14 cellular contexts compared by ENCODE assay signal in the genomic region with DNA sequence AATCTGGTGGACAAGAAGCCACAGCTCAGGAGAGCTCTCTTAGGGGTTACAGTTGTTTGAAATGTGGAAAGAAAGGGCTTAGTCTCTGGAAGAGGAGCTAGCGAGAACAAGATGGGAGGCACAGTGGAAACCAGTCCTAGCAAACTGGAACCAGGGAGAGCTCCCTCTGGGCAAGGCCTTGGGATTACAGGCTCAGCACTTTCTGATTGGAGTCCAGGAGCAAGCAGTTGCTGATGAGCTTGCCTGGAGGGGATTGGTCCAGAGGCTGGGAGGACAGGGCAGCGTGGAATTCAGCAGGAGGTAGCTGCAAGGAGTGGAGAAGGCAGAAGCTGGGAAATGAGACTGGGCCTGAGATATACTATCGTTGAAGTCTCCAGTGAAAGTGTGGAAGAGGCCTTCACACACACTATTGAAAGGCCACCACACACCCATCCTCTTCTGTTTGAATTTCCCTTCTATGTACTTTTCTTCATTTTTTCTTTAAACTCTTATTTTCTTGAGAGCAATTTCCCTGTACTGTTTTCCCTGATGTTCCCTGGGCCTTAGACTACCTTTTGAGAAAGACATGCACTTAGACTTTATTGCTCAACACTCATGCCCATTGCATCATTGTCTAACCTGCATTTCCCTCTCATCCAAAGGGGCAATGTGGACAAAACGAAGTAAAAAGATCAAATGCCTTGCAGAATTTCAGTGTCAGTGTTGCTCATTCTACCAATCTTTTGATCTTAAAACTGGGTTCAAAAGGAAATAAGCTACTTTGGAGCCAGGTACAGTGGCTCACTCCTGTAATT. TPM values are rescaled to one million over a fixed set of nuclear protein-coding genes. Genes with fewer than 3 reads are reported as not detected.
A peak's percentile ranks its signal among the peaks of the same experiment; 100 is the strongest.
DNase-seq lines count a peak whose midpoint lies in the region; ATAC-seq and TF ChIP-seq lines count a peak whose summit lies in the region.
"Had no signal": no experiment of that assay in that cellular context is flagged by ENCODE, and none has a peak within 500 bp of the region (broad histone marks: within the 10 kb centered on the region; RNA-seq: fewer than 3 reads in every experiment).

No MANE protein-coding gene starts in this region.

- WGBS in gastroesophageal sphincter (ENCODE audit: low coverage in 1 of 2), 2 donors, result 82 to 88% methylated on average over 3 of the region's 4 CpGs

- no peak for ATAC-seq in naive thymus-derived CD8-positive, alpha-beta T cell
- ATAC-seq in gastroesophageal sphincter, result no peak
- ATAC-seq: naive thymus-derived CD4-positive, alpha-beta T cell had no signal

- H3K27ac Mint-ChIP-seq in HFFc6, result peak overlapping the region; percentile 34; the same call in 1 of the 2 replicates
- H3K27ac Mint-ChIP-seq in naive thymus-derived CD8-positive, alpha-beta T cell, result no peak overlapping the region
- H3K27ac Mint-ChIP-seq in CD4-positive, alpha-beta memory T cell, result no peak overlapping the region
- H3K27ac Mint-ChIP-seq: CD14-positive monocyte had no signal

- intact Hi-C loops in CD4-positive, alpha-beta memory T cell (cut with micrococcal nuclease), result no loop called here

- H3K9me3 Mint-ChIP-seq in HFFc6, result no peaks in the 10 kb centered on the region
- H3K9me3 Mint-ChIP-seq in naive thymus-derived CD8-positive, alpha-beta T cell, result peaks cover 0 to 7% (median 0%) of the 10 kb centered on the region in 9 donors
- peaks cover 0 to 6% (median 3%) of the 10 kb centered on the region in 8 donors for H3K9me3 Mint-ChIP-seq in CD4-positive, alpha-beta memory T cell

- CTCF ChIA-PET in CD4-positive, alpha-beta memory T cell (lab: Charles Lee; ENCODE audit: partially characterized antibody), result no interaction called here

- H3K27me3 ChIP-seq in gastroesophageal sphincter, result peaks cover 5% of the 10 kb centered on the region
- H3K27me3 ChIP-seq in CD4-positive, alpha-beta memory T cell (ENCODE audit: insufficient read depth, low read length), result no peaks in the 10 kb centered on the region

- H3K9me3 ChIP-seq in gastroesophageal sphincter, result no peaks in the 10 kb centered on the region
- H3K9me3 ChIP-seq in CD4-positive, alpha-beta memory T cell (ENCODE audit: control insufficient read depth in 1 of 2, low read length in 2 of 2), result no peaks in the 10 kb centered on the region

- POLR2A ChIA-PET in naive thymus-derived CD8-positive, alpha-beta T cell (lab: Charles Lee), result no interaction called here
- POLR2A ChIA-PET in CD4-positive, alpha-beta memory T cell (lab: Charles Lee; ENCODE audit: partially characterized antibody), result interaction anchor here (0.8 kb wide), 1 partner anchor 59 kb away, joined by 3 read pairs; no protein-coding TSS in a partner anchor

- TF ChIP-seq EP300 in gastroesophageal sphincter (IDR thresholded peaks at IDR 0.05), result no peak

- H3K4me3 Mint-ChIP-seq in HFFc6, result no peak overlapping the region
- H3K4me3 Mint-ChIP-seq in naive thymus-derived CD8-positive, alpha-beta T cell, result no peak overlapping the region
- no peak overlapping the region for H3K4me3 Mint-ChIP-seq in CD4-positive, alpha-beta memory T cell
- H3K4me3 Mint-ChIP-seq: CD14-positive monocyte; naive thymus-derived CD4-positive, alpha-beta T cell had no signal

- no peaks in the 10 kb centered on the region; the same call in 1 of the 2 replicates for H3K36me3 Mint-ChIP-seq in HFFc6 (ENCODE audit: low read depth)
- peaks cover 0 to 8% (median 0%) of the 10 kb centered on the region in 3 donors for H3K36me3 Mint-ChIP-seq in naive thymus-derived CD8-positive, alpha-beta T cell
- H3K36me3 Mint-ChIP-seq in CD4-positive, alpha-beta memory T cell, result no peaks in the 10 kb centered on the region
- H3K36me3 Mint-ChIP-seq: CD14-positive monocyte had no signal

- TF ChIP-seq POLR2A in gastroesophageal sphincter (IDR thresholded peaks at IDR 0.05), result no peak

- DNase-seq in AG10803 (ENCODE audit: low read depth), result no peak
- peak; percentile 31 for DNase-seq in HFFc6
- DNase-seq in astrocyte of the spinal cord (ENCODE audit: low read depth, low spot score), result no peak
- DNase-seq in islet precursor cell, result peak; percentile 77
- DNase-seq in naive thymus-derived CD8-positive, alpha-beta T cell, result no peak
- DNase-seq in SIG-M5 treated with dmso at 0.1 percent for 504 hours (lab: John Stamatoyannopoulos, UW; ENCODE audit: unreplicated experiment), result no peak
- no peak for DNase-seq in CD4-positive, alpha-beta memory T cell
- DNase-seq: activated naive CD4-positive, alpha-beta T cell treated with anti-CD3 and anti-CD28 coated beads, Interleukin-2, amount 50 U/mL, for 16 hours; naive thymus-derived CD4-positive, alpha-beta T cell; NCI-H1694 treated with DMSO at 0.1 percent for 48 hours had no signal

- no peak overlapping the region for H3K27ac ChIP-seq in gastroesophageal sphincter
- no peak overlapping the region for H3K27ac ChIP-seq in CD4-positive, alpha-beta memory T cell (ENCODE audit: low read depth, low read length)
- H3K27ac ChIP-seq: coronary artery, SK-N-MC had no signal

- TF ChIP-seq CTCF in AG10803 (conservative IDR thresholded peaks at IDR 0.05; ENCODE audit: low read length), result peak; percentile 30; the same call in 1 of the 2 replicates
- peak; percentile 18; the same call in 1 of the 2 replicates for TF ChIP-seq CTCF in HFFc6 (IDR thresholded peaks at IDR 0.05)
- TF ChIP-seq CTCF in astrocyte of the spinal cord (IDR thresholded peaks at IDR 0.05; ENCODE audit: low read depth, low read length), result peak; percentile 16
- TF ChIP-seq CTCF in gastroesophageal sphincter (IDR thresholded peaks at IDR 0.05), result no peak

- peaks cover 0 to 13% (median 0%) of the 10 kb centered on the region in 3 donors for H3K4me1 ChIP-seq in gastroesophageal sphincter
- H3K4me1 ChIP-seq in CD4-positive, alpha-beta memory T cell (ENCODE audit: insufficient read depth, low read length), result peaks cover 25% of the 10 kb centered on the region

- peaks cover 8% of the 10 kb centered on the region for H3K27me3 Mint-ChIP-seq in HFFc6 (ENCODE audit: insufficient read depth)
- peaks cover 3 to 14% (median 5%) of the 10 kb centered on the region in 5 donors for H3K27me3 Mint-ChIP-seq in naive thymus-derived CD8-positive, alpha-beta T cell
- peaks cover 2 to 3% of the 10 kb centered on the region in 2 donors for H3K27me3 Mint-ChIP-seq in CD4-positive, alpha-beta memory T cell

- in situ Hi-C loops in astrocyte of the spinal cord (cut with HindIII; ENCODE audit: low sequenced_read_pairs), result no loop called here

- H3K4me3 ChIP-seq in AG10803 (ENCODE audit: low read length), result no peak overlapping the region
- no peak overlapping the region for H3K4me3 ChIP-seq in astrocyte of the spinal cord (ENCODE audit: low read depth, low read length)
- no peak overlapping the region for H3K4me3 ChIP-seq in gastroesophageal sphincter
- no peak overlapping the region for H3K4me3 ChIP-seq in CD4-positive, alpha-beta memory T cell (ENCODE audit: low read length in 2 of 2)
- H3K4me3 ChIP-seq: coronary artery, SK-N-MC had no signal

- peaks cover 60% of the 10 kb centered on the region for H3K4me1 Mint-ChIP-seq in HFFc6 (ENCODE audit: low read depth)
- peaks cover 0 to 27% (median 8%) of the 10 kb centered on the region in 4 donors for H3K4me1 Mint-ChIP-seq in naive thymus-derived CD8-positive, alpha-beta T cell
- H3K4me1 Mint-ChIP-seq in CD4-positive, alpha-beta memory T cell, result peaks cover 15 to 28% (median 21%) of the 10 kb centered on the region in 4 donors
- H3K4me1 Mint-ChIP-seq: CD14-positive monocyte had no signal

- no peaks in the 10 kb centered on the region for H3K36me3 ChIP-seq in gastroesophageal sphincter
- no peaks in the 10 kb centered on the region for H3K36me3 ChIP-seq in CD4-positive, alpha-beta memory T cell (ENCODE audit: insufficient read depth, low read length)

RNA-seq across cellular contexts. Expression of a gene that starts 57.8 kb away (rescaled TPM):
- 10 to 100 TPM; 17.3 to 26.3 (median 21.4) TPM for total RNA-seq in HFFc6 (2021; fragmentation: NEBNext Ultra II Directional; extraction: Animal tissue kit (Norgen Biotek cat#: 25700))
- 1 to 10 TPM; 4.9 to 6.4 TPM for total RNA-seq in naive thymus-derived CD8-positive, alpha-beta T cell
- polyA plus RNA-seq in naive thymus-derived CD8-positive, alpha-beta T cell, result 1 to 10 TPM; 4.6 to 7.0 (median 5.7) TPM
- 10 to 100 TPM in 1 of 4 donors, 1 to 10 TPM in 3; 6.9 to 10.6 (median 9.3) TPM for total RNA-seq in gastroesophageal sphincter
- total RNA-seq in CD4-positive, alpha-beta memory T cell, result 1 to 10 TPM; 4.4 to 4.5 TPM
- 1 to 10 TPM; 5.9 to 7.0 TPM for polyA plus RNA-seq in CD4-positive, alpha-beta memory T cell

Comparison
In these comparisons a context has a peak if more than half of its experiments do, and no peak if none do; other contexts are left out.
1. DNase-seq: peak in HFFc6 (single experiment) and islet precursor cell (single experiment); none in AG10803 (single experiment), astrocyte of the spinal cord (single experiment), naive thymus-derived CD8-positive, alpha-beta T cell (0 of 10), SIG-M5 treated with dmso at 0.1 percent for 504 hours (single experiment) and CD4-positive, alpha-beta memory T cell (0 of 5).
2. CTCF ChIP-seq: peak in AG10803 (single experiment), HFFc6 (single experiment) and astrocyte of the spinal cord (single experiment); none in gastroesophageal sphincter (0 of 4).